In the genomic region with DNA sequence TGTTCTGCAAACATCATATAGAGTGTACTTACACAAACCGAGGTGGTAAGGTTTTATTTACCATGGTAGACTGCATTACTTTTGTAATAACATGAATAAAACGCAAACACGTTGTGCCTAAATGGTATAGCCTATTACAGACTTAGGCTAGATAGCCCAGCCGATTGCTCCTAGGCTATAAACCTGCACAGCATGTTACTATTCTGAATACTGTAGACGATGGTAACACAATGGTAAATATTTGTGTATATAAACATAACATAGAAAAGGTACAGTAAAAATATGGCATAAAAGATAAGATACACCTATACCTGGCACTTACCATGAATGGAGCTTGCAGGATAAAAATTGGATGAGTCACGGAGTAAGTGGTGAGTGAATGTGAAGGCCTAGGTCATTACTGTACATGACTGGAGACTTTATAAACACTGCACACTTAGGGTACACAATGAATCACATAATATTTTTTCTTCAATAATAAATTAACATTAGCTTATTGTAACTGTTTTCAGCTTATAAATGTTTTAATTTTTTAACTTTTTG, we compare ENCODE assay signal across 24 cellular contexts. TPM values are rescaled to one million over a fixed set of nuclear protein-coding genes. Genes with fewer than 3 reads are reported as not detected.
"Had no signal": no experiment of that assay in that cellular context is flagged by ENCODE, and none has a peak within 500 bp of the region (broad histone marks: within the 10 kb centered on the region; RNA-seq: fewer than 3 reads in every experiment).

No MANE protein-coding gene starts in this region.

- H3K4me1 Mint-ChIP-seq: activated naive CD8-positive, alpha-beta T cell treated with anti-CD3 and anti-CD28 coated beads, Interleukin-2, amount 10 ng/mL, durations not matched to agents 7 days and 5 days; mesothelial cell of epicardium; nephron progenitor cell had no signal

- H3K36me3 Mint-ChIP-seq: activated naive CD8-positive, alpha-beta T cell treated with anti-CD3 and anti-CD28 coated beads, Interleukin-2, amount 10 ng/mL, durations not matched to agents 7 days and 5 days had no signal

- H3K36me3 ChIP-seq: tibial artery, WERI-Rb-1 had no signal

- ATAC-seq: body of pancreas; foreskin keratinocyte; stimulated activated naive CD8-positive, alpha-beta T cell treated with anti-CD3 and anti-CD28 coated beads, Interleukin-15, Interleukin-2, amounts not matched to agents 100 U/mL and 50 U/mL, for 24 hours had no signal

- H3K4me3 ChIP-seq: body of pancreas, dorsolateral prefrontal cortex, lung, tibial artery had no signal

- H3K9me3 Mint-ChIP-seq: activated naive CD8-positive, alpha-beta T cell treated with anti-CD3 and anti-CD28 coated beads, Interleukin-2, amount 10 ng/mL, durations not matched to agents 7 days and 5 days; nephron progenitor cell had no signal

- H3K27ac Mint-ChIP-seq: activated naive CD8-positive, alpha-beta T cell treated with anti-CD3 and anti-CD28 coated beads, Interleukin-2, amount 10 ng/mL, durations not matched to agents 7 days and 5 days; mesothelial cell of epicardium; nephron progenitor cell had no signal

- H3K27me3 ChIP-seq: body of pancreas, dorsolateral prefrontal cortex, foreskin keratinocyte, tibial artery had no signal

- DNase-seq: activated CD4-positive, alpha-beta T cell treated with anti-CD3 and anti-CD28 coated beads for 1 hour; activated CD4-positive, alpha-beta T cell treated with anti-CD3 and anti-CD28 coated beads, Interleukin-2, amount 50 U/mL, for 48 hours; activated naive CD4-positive, alpha-beta T cell; activated naive CD8-positive, alpha-beta T cell treated with anti-CD3 and anti-CD28 coated beads, Interleukin-2, amount 10 ng/mL, durations not matched to agents 7 days and 5 days; body of pancreas; central memory CD4-positive, alpha-beta T cell; dorsolateral prefrontal cortex; foreskin keratinocyte; glutamatergic neuron; hippocampal formation; islet precursor cell; nephron progenitor cell; stimulated activated naive CD8-positive, alpha-beta T cell treated with anti-CD3 and anti-CD28 coated beads, Interleukin-15, Interleukin-2, amounts not matched to agents 100 U/mL and 50 U/mL, for 24 hours; substantia nigra; T-helper 2 cell; tibial artery; WERI-Rb-1 had no signal

- H3K4me3 Mint-ChIP-seq: activated naive CD8-positive, alpha-beta T cell treated with anti-CD3 and anti-CD28 coated beads, Interleukin-2, amount 10 ng/mL, durations not matched to agents 7 days and 5 days; mesothelial cell of epicardium; nephron progenitor cell had no signal

- H3K27ac ChIP-seq: body of pancreas, dorsolateral prefrontal cortex, epithelial cell of prostate, foreskin keratinocyte, tibial artery, WERI-Rb-1 had no signal

- FAIRE-seq: colon had no signal

RNA-seq across cellular contexts. Expression of gene AKR1D1, which starts 16.3 kb away (rescaled TPM):
- total RNA-seq: activated naive CD8-positive, alpha-beta T cell treated with anti-CD3 and anti-CD28 coated beads, Interleukin-2, amount 10 ng/mL, durations not matched to agents 7 days and 5 days; body of pancreas; dorsolateral prefrontal cortex; fibroblast of lung; foreskin keratinocyte; lung; mesothelial cell of epicardium; myocyte; urinary bladder had no signal
- polyA plus RNA-seq: fibroblast of lung, foreskin keratinocyte, lung, urinary bladder had no signal
